Comparison of ENCODE assay signal across 8 cellular contexts in genomic region chr1:93816970-93817738, GRCh38.
DNase-seq lines count a peak whose midpoint lies in the region; ATAC-seq and TF ChIP-seq lines count a peak whose summit lies in the region.

No MANE protein-coding gene starts in this region.

- CTCF ChIA-PET in mammary epithelial cell (lab: Charles Lee; ENCODE audit: low non-redundant PET) = interaction anchor here (0.6 to 0.7 kb wide), 2 partner anchors 116 to 155 kb away, joined by 3 read pairs; no protein-coding TSS in a partner anchor

- H3K36me3 Mint-ChIP-seq in memory B cell = no peaks in the 10 kb centered on the region

- H3K4me1 Mint-ChIP-seq in memory B cell = peaks cover 18% of the 10 kb centered on the region

- no TSS peak for BruUV-seq in mammary epithelial cell (replicated peaks; lab: Mats Ljungman, UMichigan)

- peaks cover 73% of the 10 kb centered on the region for H3K4me1 ChIP-seq in mammary epithelial cell (ENCODE audit: insufficient read depth, low read length)

- no peak overlapping the region for H3K9ac ChIP-seq in mammary epithelial cell (ENCODE audit: insufficient read depth, low read length)

- H3K4me2 ChIP-seq in mammary epithelial cell (ENCODE audit: insufficient read depth, low read depth, low read length) = peak overlapping the region; percentile 27

- 64% methylated on average over 3 of the region's 3 CpGs for WGBS in mammary epithelial cell (ENCODE audit: low coverage, missing lambda C conversion rate)

- H3K4me3 ChIP-seq in mammary epithelial cell (replicated peaks in 1 of 3; ENCODE audit: insufficient read depth in 1 of 3, low read depth in 2 of 3, low read length in 3 of 3) (no peak overlapping the region), MG63 (no peak overlapping the region)

- in situ Hi-C loops in mammary epithelial cell (cut with MboI; ENCODE audit: low sequenced_read_pairs in 2 of 2) = no loop called here

- H4K20me1 ChIP-seq in mammary epithelial cell (ENCODE audit: insufficient read depth, low read length) = no peaks in the 10 kb centered on the region

- no peaks in the 10 kb centered on the region for H3K9me3 Mint-ChIP-seq in memory B cell

- no peaks in the 10 kb centered on the region for H3K9me3 ChIP-seq in mammary epithelial cell (replicated peaks; ENCODE audit: insufficient read depth, low read length)
- no peaks in the 10 kb centered on the region for H3K9me3 ChIP-seq in MG63

- peak overlapping the region; percentile 2 for H2AFZ ChIP-seq in mammary epithelial cell (ENCODE audit: low read depth, low read length)

- H3K27ac Mint-ChIP-seq in memory B cell = no peak overlapping the region

- H3K27me3 Mint-ChIP-seq in memory B cell = no peaks in the 10 kb centered on the region

- no peak overlapping the region for H3K4me3 Mint-ChIP-seq in memory B cell

- H3K27ac ChIP-seq in mammary epithelial cell (ENCODE audit: insufficient read depth, low read depth, low read length) = peak overlapping the region; percentile 25

- DNase-seq in Ammon's horn (ENCODE audit: low spot score) (peak; percentile 69), LHCN-M2 (ENCODE audit: low read depth) (peak; percentile 84), mammary epithelial cell (no peak), memory B cell (ENCODE audit: low spot score in 2 of 2) (no peak), NCI-H345 (lab: John Stamatoyannopoulos, UW) (no peak), MG63 (no peak)

- no peaks in the 10 kb centered on the region for H3K36me3 ChIP-seq in mammary epithelial cell (ENCODE audit: insufficient read depth, low read length)
- no peaks in the 10 kb centered on the region for H3K36me3 ChIP-seq in MG63

- ATAC-seq in memory B cell (ENCODE audit: low read depth) (peak; percentile 37), HG03045 (IDR thresholded peaks at IDR 0.05; ENCODE audit: unreplicated experiment) (no peak), GM18909 (IDR thresholded peaks at IDR 0.05; ENCODE audit: poor library complexity, unreplicated experiment) (no peak)

- H3K79me2 ChIP-seq in mammary epithelial cell (ENCODE audit: insufficient read depth, low read length) = peaks cover 11% of the 10 kb centered on the region

- intact Hi-C loops in mammary epithelial cell (cut with micrococcal nuclease) = no loop called here

- H3K27me3 ChIP-seq in mammary epithelial cell (ENCODE audit: insufficient read depth, low read length) = no peaks in the 10 kb centered on the region
- no peaks in the 10 kb centered on the region for H3K27me3 ChIP-seq in MG63

- dilution Hi-C loops in mammary epithelial cell (cut with HindIII; ENCODE audit: low sequenced_read_pairs) = no loop called here

- no peak for TF ChIP-seq CTCF in mammary epithelial cell (conservative IDR thresholded peaks at IDR 0.05 in 1 of 2, IDR thresholded peaks at IDR 0.05 in 1 of 2; ENCODE audit: extremely low read depth in 1 of 2, insufficient read depth in 1 of 2, low read depth in 1 of 2, low read length in 2 of 2)

Comparison
In these comparisons a context has a peak if more than half of its experiments do, and no peak if none do; other contexts are left out.
1. DNase-seq: peak in Ammon's horn (single experiment) and LHCN-M2 (single experiment); none in mammary epithelial cell (single experiment), memory B cell (0 of 2), NCI-H345 (single experiment) and MG63 (single experiment).